ENCODE assay signal across 1 cellular context in genomic region chr17:27332485-27333409, GRCh38.
TF ChIP-seq lines count a peak whose summit lies in the region.

No MANE protein-coding gene starts in this region.

TF ChIP-seq in SK-N-SH treated with all-trans-retinoic acid at 6 μM for 48 hours, 23 proteins besides CTCF, POLR2A, EP300 and RAD21 (continued from another document):
- TF ChIP-seq, protein P1, sequence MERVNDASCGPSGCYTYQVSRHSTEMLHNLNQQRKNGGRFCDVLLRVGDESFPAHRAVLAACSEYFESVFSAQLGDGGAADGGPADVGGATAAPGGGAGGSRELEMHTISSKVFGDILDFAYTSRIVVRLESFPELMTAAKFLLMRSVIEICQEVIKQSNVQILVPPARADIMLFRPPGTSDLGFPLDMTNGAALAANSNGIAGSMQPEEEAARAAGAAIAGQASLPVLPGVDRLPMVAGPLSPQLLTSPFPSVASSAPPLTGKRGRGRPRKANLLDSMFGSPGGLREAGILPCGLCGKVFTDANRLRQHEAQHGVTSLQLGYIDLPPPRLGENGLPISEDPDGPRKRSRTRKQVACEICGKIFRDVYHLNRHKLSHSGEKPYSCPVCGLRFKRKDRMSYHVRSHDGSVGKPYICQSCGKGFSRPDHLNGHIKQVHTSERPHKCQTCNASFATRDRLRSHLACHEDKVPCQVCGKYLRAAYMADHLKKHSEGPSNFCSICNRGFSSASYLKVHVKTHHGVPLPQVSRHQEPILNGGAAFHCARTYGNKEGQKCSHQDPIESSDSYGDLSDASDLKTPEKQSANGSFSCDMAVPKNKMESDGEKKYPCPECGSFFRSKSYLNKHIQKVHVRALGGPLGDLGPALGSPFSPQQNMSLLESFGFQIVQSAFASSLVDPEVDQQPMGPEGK (CRISPR knock-in tag; IDR thresholded peaks at IDR 0.05; ENCODE audit: borderline replicate concordance), result peak; percentile 78; the same call in 1 of the 2 replicates
- no peak for TF ChIP-seq ZFP3 (CRISPR knock-in tag; IDR thresholded peaks at IDR 0.05)
